7 cellular contexts compared by ENCODE assay signal in the genomic region with DNA sequence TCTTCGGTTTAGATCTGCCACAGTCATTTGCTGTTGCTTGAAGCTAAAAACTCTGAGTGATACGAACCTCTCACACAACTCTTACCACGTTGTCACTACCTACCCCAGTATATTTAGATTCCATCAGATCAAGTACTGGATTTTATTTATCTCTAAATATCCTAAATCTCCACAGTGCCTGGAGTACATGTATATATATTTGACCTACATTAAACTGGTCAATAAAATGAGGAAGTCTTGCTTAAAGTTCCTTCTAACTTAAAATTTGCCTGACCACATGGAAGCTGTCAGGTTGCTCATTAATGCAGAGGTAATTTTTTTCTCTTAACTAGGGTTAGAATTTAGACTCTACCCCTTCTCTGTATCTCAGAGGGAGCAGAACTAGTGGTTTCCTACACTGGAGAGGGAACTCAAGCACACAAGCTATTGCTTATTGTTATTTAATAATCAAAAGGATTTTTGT. TPM values are rescaled to one million over a fixed set of nuclear protein-coding genes. Genes with fewer than 3 reads are reported as not detected.
DNase-seq lines count a peak whose midpoint lies in the region; ATAC-seq and TF ChIP-seq lines count a peak whose summit lies in the region.

No MANE protein-coding gene starts in this region.

- no peak for TF ChIP-seq CTCF in breast epithelium (IDR thresholded peaks at IDR 0.05)
- no peak for TF ChIP-seq CTCF in stomach (IDR thresholded peaks at IDR 0.05)

- no peaks in the 10 kb centered on the region for H3K4me1 ChIP-seq in breast epithelium
- peaks cover 6 to 42% (median 14%) of the 10 kb centered on the region in 4 donors for H3K4me1 ChIP-seq in stomach

- H3K4me3 ChIP-seq in breast epithelium (no peak overlapping the region), stomach (no peak overlapping the region)

- no peak for DNase-seq in breast epithelium (ENCODE audit: low spot score in 2 of 2)
- DNase-seq in stomach = no peak
- DNase-seq in activated gamma-delta T cell treated with Interleukin-2 at 50 U/mL for 16 hours = no peak
- no peak for DNase-seq in D341Med (ENCODE audit: low spot score)
- no peak for DNase-seq in activated effector memory CD4-positive, alpha-beta T cell treated with anti-CD3 and anti-CD28 coated beads, Interleukin-2, amount 50 U/mL, for 16 hours

- TF ChIP-seq POLR2A in breast epithelium (IDR thresholded peaks at IDR 0.05) (no peak), stomach (IDR thresholded peaks at IDR 0.05) (no peak)

- 45 to 69% (median 52%) methylated on average over 3 of the region's 3 CpGs for WGBS in stomach, 5 donors

- H3K36me3 ChIP-seq in breast epithelium (no peaks in the 10 kb centered on the region), stomach (no peaks in the 10 kb centered on the region)

- H3K27me3 ChIP-seq in breast epithelium (no peaks in the 10 kb centered on the region), stomach (no peaks in the 10 kb centered on the region)

- peak overlapping the region; percentile 81 to 82 for H3K27ac ChIP-seq in breast epithelium
- H3K27ac ChIP-seq in stomach = peak overlapping the region; percentile 75 to 88 (median 78)

- intact Hi-C loops in breast epithelium (cut with DNase I; ENCODE audit: low total_unique reads) = no loop called here
- intact Hi-C loops in stomach (cut with DNase I; ENCODE audit: low total_unique reads) = no loop called here

- ATAC-seq in GM19397 (IDR thresholded peaks at IDR 0.05; ENCODE audit: unreplicated experiment) (peak; percentile 17), HG03280 (IDR thresholded peaks at IDR 0.05; ENCODE audit: unreplicated experiment) (peak; percentile 3)

- H3K9me3 ChIP-seq in breast epithelium (no peaks in the 10 kb centered on the region), stomach (no peaks in the 10 kb centered on the region)

- TF ChIP-seq EP300 in stomach (IDR thresholded peaks at IDR 0.05) = no peak

RNA-seq across cellular contexts. Expression of gene MACC1, which starts 3.1 kb away (rescaled TPM):
- total RNA-seq in breast epithelium = 10 to 100 TPM in 2 of 3 donors, under 1 TPM in 1; 0.32 to 39.4 (median 19.3) TPM
- 10 to 100 TPM in 2 of 5 donors, 1 to 10 TPM in 2, not detected in 1; 2.0 to 41.7 (median 14.5) TPM for total RNA-seq in stomach
- polyA plus RNA-seq in stomach = 1 to 10 TPM in 2 of 3 donors, under 1 TPM in 1; 0.76 to 2.2 (median 1.4) TPM
